18 cellular contexts compared by ENCODE assay signal in genomic region chr9:15541862-15542261, GRCh38.
"Had no signal": no experiment of that assay in that cellular context is flagged by ENCODE, and none has a peak within 500 bp of the region (broad histone marks: within the 10 kb centered on the region; RNA-seq: fewer than 3 reads in every experiment).

No MANE protein-coding gene starts in this region.

- ATAC-seq: activated CD8-positive, alpha-beta memory T cell treated with anti-CD3 and anti-CD28 coated beads, Interleukin-2, amount 10 ng/mL, durations not matched to agents 7 days and 5 days; naive thymus-derived CD8-positive, alpha-beta T cell; right lobe of liver had no signal

- H3K4me2 ChIP-seq: smooth muscle cell had no signal

- H3K27ac Mint-ChIP-seq: activated CD4-positive, alpha-beta memory T cell treated with anti-CD3 and anti-CD28 coated beads for 36 hours; activated CD8-positive, alpha-beta memory T cell treated with anti-CD3 and anti-CD28 coated beads, Interleukin-2, amount 10 ng/mL, durations not matched to agents 7 days and 5 days; activated T-cell treated with anti-CD3 and anti-CD28 coated beads, Interleukin-2, amount 50 U/mL, for 24 hours; naive thymus-derived CD8-positive, alpha-beta T cell; progenitor cell of endocrine pancreas; stimulated activated naive CD8-positive, alpha-beta T cell treated with anti-CD3 and anti-CD28 coated beads, Interleukin-15, Interleukin-2, amounts not matched to agents 100 ng/mL and 50 ng/mL, for 24 hours had no signal

- H3K4me1 Mint-ChIP-seq: activated CD8-positive, alpha-beta memory T cell treated with anti-CD3 and anti-CD28 coated beads, Interleukin-2, amount 10 ng/mL, durations not matched to agents 7 days and 5 days; naive thymus-derived CD8-positive, alpha-beta T cell had no signal

- H3K4me3 ChIP-seq: dorsolateral prefrontal cortex, left ventricle myocardium inferior, right lobe of liver, smooth muscle cell, suprapubic skin had no signal

- FAIRE-seq: kidney had no signal

- H3K4me1 ChIP-seq: left ventricle myocardium inferior, right lobe of liver, suprapubic skin had no signal

- H3K4me3 Mint-ChIP-seq: activated CD4-positive, alpha-beta memory T cell treated with anti-CD3 and anti-CD28 coated beads for 36 hours; activated CD8-positive, alpha-beta memory T cell treated with anti-CD3 and anti-CD28 coated beads, Interleukin-2, amount 10 ng/mL, durations not matched to agents 7 days and 5 days; activated T-cell treated with anti-CD3 and anti-CD28 coated beads, Interleukin-2, amount 50 U/mL, for 24 hours; naive thymus-derived CD8-positive, alpha-beta T cell; stimulated activated naive CD8-positive, alpha-beta T cell treated with anti-CD3 and anti-CD28 coated beads, Interleukin-15, Interleukin-2, amounts not matched to agents 100 ng/mL and 50 ng/mL, for 24 hours had no signal

- H3K27me3 ChIP-seq: dorsolateral prefrontal cortex, right lobe of liver, suprapubic skin had no signal

- H3K36me3 ChIP-seq: left ventricle myocardium inferior, right lobe of liver, suprapubic skin had no signal

- H3K9me3 ChIP-seq: left ventricle myocardium inferior, right lobe of liver, suprapubic skin had no signal

- H3K36me3 Mint-ChIP-seq: activated CD4-positive, alpha-beta memory T cell treated with anti-CD3 and anti-CD28 coated beads for 36 hours; activated CD8-positive, alpha-beta memory T cell treated with anti-CD3 and anti-CD28 coated beads, Interleukin-2, amount 10 ng/mL, durations not matched to agents 7 days and 5 days; naive thymus-derived CD8-positive, alpha-beta T cell had no signal

- H3K27me3 Mint-ChIP-seq: activated CD4-positive, alpha-beta memory T cell treated with anti-CD3 and anti-CD28 coated beads for 36 hours; progenitor cell of endocrine pancreas had no signal

- H3K27ac ChIP-seq: dorsolateral prefrontal cortex, left ventricle myocardium inferior, right lobe of liver, suprapubic skin, VCaP had no signal

- H3K9me3 Mint-ChIP-seq: activated CD4-positive, alpha-beta memory T cell treated with anti-CD3 and anti-CD28 coated beads for 36 hours; activated T-cell treated with anti-CD3 and anti-CD28 coated beads, Interleukin-2, amount 50 U/mL, for 24 hours; naive thymus-derived CD8-positive, alpha-beta T cell; stimulated activated naive CD8-positive, alpha-beta T cell treated with anti-CD3 and anti-CD28 coated beads, Interleukin-15, Interleukin-2, amounts not matched to agents 100 ng/mL and 50 ng/mL, for 24 hours had no signal

- DNase-seq: activated CD4-positive, alpha-beta memory T cell treated with anti-CD3 and anti-CD28 coated beads for 36 hours; activated CD8-positive, alpha-beta memory T cell treated with anti-CD3 and anti-CD28 coated beads, Interleukin-2, amount 10 ng/mL, durations not matched to agents 7 days and 5 days; activated naive CD4-positive, alpha-beta T cell treated with anti-CD3 and anti-CD28 coated beads, Interleukin-2, amount 50 U/mL, for 16 hours; activated T-cell treated with anti-CD3 and anti-CD28 coated beads, Interleukin-2, amount 50 U/mL, for 24 hours; dorsolateral prefrontal cortex; erythroblast; kidney; left ventricle myocardium inferior; naive thymus-derived CD8-positive, alpha-beta T cell; occipital lobe; right lobe of liver; T-helper 1 cell; trophoblast cell had no signal
